8 cellular contexts compared by ENCODE assay signal in the genomic region with DNA sequence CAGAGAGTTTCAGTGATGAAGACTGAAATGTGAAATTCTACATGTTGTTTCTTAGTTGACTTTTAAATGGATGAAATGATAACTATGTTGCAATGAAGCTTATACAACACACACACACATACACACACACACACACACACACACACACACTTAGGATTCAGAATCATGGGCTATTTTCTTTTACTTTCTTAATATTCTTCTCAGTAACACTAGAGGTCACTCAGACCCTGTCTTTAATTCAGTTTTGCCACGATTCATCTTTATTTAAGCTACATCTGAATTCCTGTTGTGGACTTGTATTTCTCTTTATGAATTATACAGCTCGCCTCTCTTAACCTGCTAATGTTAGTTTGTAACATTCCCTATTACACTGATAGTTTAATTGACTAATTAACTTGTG.
DNase-seq lines count a peak whose midpoint lies in the region; ATAC-seq lines count a peak whose summit lies in the region.

No MANE protein-coding gene starts in this region.

- in situ Hi-C loops in ACHN (cut with HindIII; ENCODE audit: low pct_ligation_motif_present, low pct_unique_long_range_greater_than_20kb, low sequenced_read_pairs) = no loop called here

- ATAC-seq in GM19351 (IDR thresholded peaks at IDR 0.05; ENCODE audit: unreplicated experiment) (peak; percentile 67), GM21619 (IDR thresholded peaks at IDR 0.05; ENCODE audit: unreplicated experiment) (no peak)

- peak; percentile 67 for DNase-seq in ACHN
- peak; percentile 50 for DNase-seq in NCI-H460 (ENCODE audit: extremely low read depth, low read depth)
- peak; percentile 14 for DNase-seq in fibroblast of gingiva (ENCODE audit: low read depth)
- DNase-seq in GM19238 (ENCODE audit: insufficient read length, low spot score) = no peak
- no peak for DNase-seq in nucleus accumbens (lab: John Stamatoyannopoulos, UW)
- DNase-seq in NCI-H1417 treated with DMSO at 0.1 percent for 48 hours (lab: John Stamatoyannopoulos, UW) = no peak

Comparison
In these comparisons a context has a peak if more than half of its experiments do, and no peak if none do; other contexts are left out.
1. DNase-seq: peak in ACHN (single experiment), NCI-H460 (single experiment) and fibroblast of gingiva (single experiment); none in GM19238 (single experiment), nucleus accumbens (0 of 56) and NCI-H1417 treated with DMSO at 0.1 percent for 48 hours (single experiment).